ENCODE assay signal across 1 cellular context in the genomic region with DNA sequence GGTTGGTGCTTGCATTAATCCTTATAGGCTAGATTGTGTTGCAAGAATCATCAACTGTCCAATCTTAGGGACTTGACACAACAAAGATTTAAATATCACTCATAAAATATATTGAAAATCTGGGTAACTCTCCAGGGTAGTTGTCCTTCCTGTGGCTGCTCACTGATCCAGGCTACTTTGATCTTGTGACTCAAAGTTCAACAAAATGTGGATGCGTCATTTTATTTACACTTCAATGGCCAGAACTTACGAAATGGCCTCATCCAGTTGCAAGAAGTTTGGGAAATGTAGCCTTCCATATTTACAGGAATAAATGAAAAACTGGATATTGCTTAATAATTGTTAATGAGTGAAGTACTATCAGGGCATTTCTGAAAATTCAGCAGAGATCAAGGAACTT.
A peak's percentile ranks its signal among the peaks of the same experiment; 100 is the strongest.
TF ChIP-seq lines count a peak whose summit lies in the region.

No MANE protein-coding gene starts in this region.

TF ChIP-seq in HepG2, 621 proteins besides CTCF, POLR2A, EP300 and RAD21 (continued from another document and continues in another):
- TF ChIP-seq ZNF142 (CRISPR knock-in tag; IDR thresholded peaks at IDR 0.05) (no peak), TBX2 (CRISPR knock-in tag; IDR thresholded peaks at IDR 0.05; ENCODE audit: borderline replicate concordance) (no peak), ZNF234 (CRISPR knock-in tag; conservative IDR thresholded peaks at IDR 0.05) (no peak), ZNF784 (CRISPR knock-in tag; IDR thresholded peaks at IDR 0.05; ENCODE audit: borderline replicate concordance) (no peak), SRSF9 (IDR thresholded peaks at IDR 0.05; ENCODE audit: borderline replicate concordance, insufficient read depth, low read depth, low read length, poor library complexity, severe bottlenecking) (no peak), PCBP2 (optimal IDR thresholded peaks at IDR 0.05; ENCODE audit: low read depth, low read length, poor library complexity, severe bottlenecking) (no peak), ZNF431 (CRISPR knock-in tag; IDR thresholded peaks at IDR 0.05; ENCODE audit: borderline replicate concordance, low read depth) (no peak), KDM5A (IDR thresholded peaks at IDR 0.05; ENCODE audit: borderline replicate concordance, low read length) (no peak), ZNF564 (CRISPR knock-in tag; IDR thresholded peaks at IDR 0.05) (no peak), AGO1 (IDR thresholded peaks at IDR 0.05; ENCODE audit: low read depth, low read length, poor library complexity, severe bottlenecking) (no peak), FOXP1 (IDR thresholded peaks at IDR 0.05) (no peak), FOXP1 (CRISPR knock-in tag; IDR thresholded peaks at IDR 0.05) (peak; percentile 65; the same call in 1 of the 2 replicates), ZFAT (CRISPR knock-in tag; conservative IDR thresholded peaks at IDR 0.05) (no peak), NPAS2 (CRISPR knock-in tag; IDR thresholded peaks at IDR 0.05; ENCODE audit: borderline replicate concordance) (no peak), ZNF326 (CRISPR knock-in tag; IDR thresholded peaks at IDR 0.05; ENCODE audit: borderline replicate concordance) (no peak), ZNF558 (CRISPR knock-in tag; IDR thresholded peaks at IDR 0.05; ENCODE audit: borderline replicate concordance) (no peak), FOXA3 (CRISPR knock-in tag; IDR thresholded peaks at IDR 0.05) (peak; percentile 94), HIVEP1 (CRISPR knock-in tag; IDR thresholded peaks at IDR 0.05) (no peak), SNAPC2 (CRISPR knock-in tag; IDR thresholded peaks at IDR 0.05) (no peak), ZNF691 (CRISPR knock-in tag; IDR thresholded peaks at IDR 0.05; ENCODE audit: borderline replicate concordance, low read depth) (no peak), FOXO1 (CRISPR knock-in tag; IDR thresholded peaks at IDR 0.05) (peak; percentile 32; the same call in 1 of the 2 replicates), BORCS8-MEF2B (CRISPR knock-in tag; IDR thresholded peaks at IDR 0.05) (no peak), ZBTB2 (CRISPR knock-in tag; IDR thresholded peaks at IDR 0.05; ENCODE audit: low read depth) (no peak), CENPBD1 (CRISPR knock-in tag; IDR thresholded peaks at IDR 0.05; ENCODE audit: borderline replicate concordance, low read depth) (no peak), RFXAP (CRISPR knock-in tag; IDR thresholded peaks at IDR 0.05; ENCODE audit: borderline replicate concordance) (no peak), TARDBP (CRISPR knock-in tag; IDR thresholded peaks at IDR 0.05) (no peak), REXO4 (CRISPR knock-in tag; IDR thresholded peaks at IDR 0.05; ENCODE audit: borderline replicate concordance) (no peak), SAFB2 (CRISPR knock-in tag; IDR thresholded peaks at IDR 0.05; ENCODE audit: borderline replicate concordance, low read depth) (no peak)
- TF ChIP-seq, protein P1, sequence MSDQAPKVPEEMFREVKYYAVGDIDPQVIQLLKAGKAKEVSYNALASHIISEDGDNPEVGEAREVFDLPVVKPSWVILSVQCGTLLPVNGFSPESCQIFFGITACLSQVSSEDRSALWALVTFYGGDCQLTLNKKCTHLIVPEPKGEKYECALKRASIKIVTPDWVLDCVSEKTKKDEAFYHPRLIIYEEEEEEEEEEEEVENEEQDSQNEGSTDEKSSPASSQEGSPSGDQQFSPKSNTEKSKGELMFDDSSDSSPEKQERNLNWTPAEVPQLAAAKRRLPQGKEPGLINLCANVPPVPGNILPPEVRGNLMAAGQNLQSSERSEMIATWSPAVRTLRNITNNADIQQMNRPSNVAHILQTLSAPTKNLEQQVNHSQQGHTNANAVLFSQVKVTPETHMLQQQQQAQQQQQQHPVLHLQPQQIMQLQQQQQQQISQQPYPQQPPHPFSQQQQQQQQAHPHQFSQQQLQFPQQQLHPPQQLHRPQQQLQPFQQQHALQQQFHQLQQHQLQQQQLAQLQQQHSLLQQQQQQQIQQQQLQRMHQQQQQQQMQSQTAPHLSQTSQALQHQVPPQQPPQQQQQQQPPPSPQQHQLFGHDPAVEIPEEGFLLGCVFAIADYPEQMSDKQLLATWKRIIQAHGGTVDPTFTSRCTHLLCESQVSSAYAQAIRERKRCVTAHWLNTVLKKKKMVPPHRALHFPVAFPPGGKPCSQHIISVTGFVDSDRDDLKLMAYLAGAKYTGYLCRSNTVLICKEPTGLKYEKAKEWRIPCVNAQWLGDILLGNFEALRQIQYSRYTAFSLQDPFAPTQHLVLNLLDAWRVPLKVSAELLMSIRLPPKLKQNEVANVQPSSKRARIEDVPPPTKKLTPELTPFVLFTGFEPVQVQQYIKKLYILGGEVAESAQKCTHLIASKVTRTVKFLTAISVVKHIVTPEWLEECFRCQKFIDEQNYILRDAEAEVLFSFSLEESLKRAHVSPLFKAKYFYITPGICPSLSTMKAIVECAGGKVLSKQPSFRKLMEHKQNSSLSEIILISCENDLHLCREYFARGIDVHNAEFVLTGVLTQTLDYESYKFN (CRISPR knock-in tag; conservative IDR thresholded peaks at IDR 0.05), result peak; percentile 67; the same call in 1 of the 2 replicates
- TF ChIP-seq, protein P2, sequence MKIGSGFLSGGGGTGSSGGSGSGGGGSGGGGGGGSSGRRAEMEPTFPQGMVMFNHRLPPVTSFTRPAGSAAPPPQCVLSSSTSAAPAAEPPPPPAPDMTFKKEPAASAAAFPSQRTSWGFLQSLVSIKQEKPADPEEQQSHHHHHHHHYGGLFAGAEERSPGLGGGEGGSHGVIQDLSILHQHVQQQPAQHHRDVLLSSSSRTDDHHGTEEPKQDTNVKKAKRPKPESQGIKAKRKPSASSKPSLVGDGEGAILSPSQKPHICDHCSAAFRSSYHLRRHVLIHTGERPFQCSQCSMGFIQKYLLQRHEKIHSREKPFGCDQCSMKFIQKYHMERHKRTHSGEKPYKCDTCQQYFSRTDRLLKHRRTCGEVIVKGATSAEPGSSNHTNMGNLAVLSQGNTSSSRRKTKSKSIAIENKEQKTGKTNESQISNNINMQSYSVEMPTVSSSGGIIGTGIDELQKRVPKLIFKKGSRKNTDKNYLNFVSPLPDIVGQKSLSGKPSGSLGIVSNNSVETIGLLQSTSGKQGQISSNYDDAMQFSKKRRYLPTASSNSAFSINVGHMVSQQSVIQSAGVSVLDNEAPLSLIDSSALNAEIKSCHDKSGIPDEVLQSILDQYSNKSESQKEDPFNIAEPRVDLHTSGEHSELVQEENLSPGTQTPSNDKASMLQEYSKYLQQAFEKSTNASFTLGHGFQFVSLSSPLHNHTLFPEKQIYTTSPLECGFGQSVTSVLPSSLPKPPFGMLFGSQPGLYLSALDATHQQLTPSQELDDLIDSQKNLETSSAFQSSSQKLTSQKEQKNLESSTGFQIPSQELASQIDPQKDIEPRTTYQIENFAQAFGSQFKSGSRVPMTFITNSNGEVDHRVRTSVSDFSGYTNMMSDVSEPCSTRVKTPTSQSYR (CRISPR knock-in tag; IDR thresholded peaks at IDR 0.05; ENCODE audit: borderline replicate concordance), result no peak
- TF ChIP-seq, protein P3, sequence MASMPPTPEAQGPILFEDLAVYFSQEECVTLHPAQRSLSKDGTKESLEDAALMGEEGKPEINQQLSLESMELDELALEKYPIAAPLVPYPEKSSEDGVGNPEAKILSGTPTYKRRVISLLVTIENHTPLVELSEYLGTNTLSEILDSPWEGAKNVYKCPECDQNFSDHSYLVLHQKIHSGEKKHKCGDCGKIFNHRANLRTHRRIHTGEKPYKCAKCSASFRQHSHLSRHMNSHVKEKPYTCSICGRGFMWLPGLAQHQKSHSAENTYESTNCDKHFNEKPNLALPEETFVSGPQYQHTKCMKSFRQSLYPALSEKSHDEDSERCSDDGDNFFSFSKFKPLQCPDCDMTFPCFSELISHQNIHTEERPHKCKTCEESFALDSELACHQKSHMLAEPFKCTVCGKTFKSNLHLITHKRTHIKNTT (CRISPR knock-in tag; IDR thresholded peaks at IDR 0.05), result no peak
- TF ChIP-seq, protein P4, sequence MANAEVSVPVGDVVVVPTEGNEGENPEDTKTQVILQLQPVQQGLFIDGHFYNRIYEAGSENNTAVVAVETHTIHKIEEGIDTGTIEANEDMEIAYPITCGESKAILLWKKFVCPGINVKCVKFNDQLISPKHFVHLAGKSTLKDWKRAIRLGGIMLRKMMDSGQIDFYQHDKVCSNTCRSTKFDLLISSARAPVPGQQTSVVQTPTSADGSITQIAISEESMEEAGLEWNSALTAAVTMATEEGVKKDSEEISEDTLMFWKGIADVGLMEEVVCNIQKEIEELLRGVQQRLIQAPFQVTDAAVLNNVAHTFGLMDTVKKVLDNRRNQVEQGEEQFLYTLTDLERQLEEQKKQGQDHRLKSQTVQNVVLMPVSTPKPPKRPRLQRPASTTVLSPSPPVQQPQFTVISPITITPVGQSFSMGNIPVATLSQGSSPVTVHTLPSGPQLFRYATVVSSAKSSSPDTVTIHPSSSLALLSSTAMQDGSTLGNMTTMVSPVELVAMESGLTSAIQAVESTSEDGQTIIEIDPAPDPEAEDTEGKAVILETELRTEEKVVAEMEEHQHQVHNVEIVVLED (CRISPR knock-in tag; IDR thresholded peaks at IDR 0.05; ENCODE audit: borderline replicate concordance), result no peak
- TF ChIP-seq, protein P5, sequence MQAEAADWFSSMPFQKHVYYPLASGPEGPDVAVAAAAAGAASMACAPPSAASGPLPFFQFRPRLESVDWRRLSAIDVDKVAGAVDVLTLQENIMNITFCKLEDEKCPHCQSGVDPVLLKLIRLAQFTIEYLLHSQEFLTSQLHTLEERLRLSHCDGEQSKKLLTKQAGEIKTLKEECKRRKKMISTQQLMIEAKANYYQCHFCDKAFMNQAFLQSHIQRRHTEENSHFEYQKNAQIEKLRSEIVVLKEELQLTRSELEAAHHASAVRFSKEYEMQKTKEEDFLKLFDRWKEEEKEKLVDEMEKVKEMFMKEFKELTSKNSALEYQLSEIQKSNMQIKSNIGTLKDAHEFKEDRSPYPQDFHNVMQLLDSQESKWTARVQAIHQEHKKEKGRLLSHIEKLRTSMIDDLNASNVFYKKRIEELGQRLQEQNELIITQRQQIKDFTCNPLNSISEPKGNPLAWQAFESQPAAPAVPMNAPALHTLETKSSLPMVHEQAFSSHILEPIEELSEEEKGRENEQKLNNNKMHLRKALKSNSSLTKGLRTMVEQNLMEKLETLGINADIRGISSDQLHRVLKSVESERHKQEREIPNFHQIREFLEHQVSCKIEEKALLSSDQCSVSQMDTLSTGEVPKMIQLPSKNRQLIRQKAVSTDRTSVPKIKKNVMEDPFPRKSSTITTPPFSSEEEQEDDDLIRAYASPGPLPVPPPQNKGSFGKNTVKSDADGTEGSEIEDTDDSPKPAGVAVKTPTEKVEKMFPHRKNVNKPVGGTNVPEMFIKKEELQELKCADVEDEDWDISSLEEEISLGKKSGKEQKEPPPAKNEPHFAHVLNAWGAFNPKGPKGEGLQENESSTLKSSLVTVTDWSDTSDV (CRISPR knock-in tag; IDR thresholded peaks at IDR 0.05), result no peak
